Comparison of ENCODE assay signal across 13 cellular contexts in genomic region chr15:85687329-85687728, GRCh38.
A peak's percentile ranks its signal among the peaks of the same experiment; 100 is the strongest.
DNase-seq lines count a peak whose midpoint lies in the region; ATAC-seq and TF ChIP-seq lines count a peak whose summit lies in the region.
"Had no signal": no experiment of that assay in that cellular context is flagged by ENCODE, and none has a peak within 500 bp of the region (broad histone marks: within the 10 kb centered on the region; RNA-seq: fewer than 3 reads in every experiment).

No MANE protein-coding gene starts in this region.

- H3K4me3 Mint-ChIP-seq in stimulated activated naive CD8-positive, alpha-beta T cell treated with anti-CD3 and anti-CD28 coated beads, Interleukin-15, Interleukin-2, amounts not matched to agents 100 ng/mL and 50 ng/mL, for 24 hours, result peak overlapping the region; percentile 5

- H3K79me2 ChIP-seq in OCI-LY3 (ENCODE audit: low read length), result peaks cover 13% of the 10 kb centered on the region; the same call in 1 of the 2 replicates

- H2AFZ ChIP-seq in OCI-LY3 (ENCODE audit: low read depth, low read length), result no peak overlapping the region

- TF ChIP-seq CTCF in OCI-LY3 (IDR thresholded peaks at IDR 0.05; ENCODE audit: low read depth, low read length), result peak; percentile 34
- TF ChIP-seq CTCF in tibial artery (IDR thresholded peaks at IDR 0.05), result no peak
- TF ChIP-seq CTCF in Peyer's patch (IDR thresholded peaks at IDR 0.05), result no peak

- no peaks in the 10 kb centered on the region for H3K9me3 Mint-ChIP-seq in stimulated activated naive CD8-positive, alpha-beta T cell treated with anti-CD3 and anti-CD28 coated beads, Interleukin-15, Interleukin-2, amounts not matched to agents 100 ng/mL and 50 ng/mL, for 24 hours

- peaks cover 54% of the 10 kb centered on the region for H3K36me3 Mint-ChIP-seq in stimulated activated naive CD8-positive, alpha-beta T cell treated with anti-CD3 and anti-CD28 coated beads, Interleukin-15, Interleukin-2, amounts not matched to agents 100 ng/mL and 50 ng/mL, for 24 hours (ENCODE audit: low read depth)

- H3K9me3 ChIP-seq in OCI-LY3 (ENCODE audit: insufficient read depth, low read length) (no peaks in the 10 kb centered on the region), tibial artery (no peaks in the 10 kb centered on the region), Peyer's patch (no peaks in the 10 kb centered on the region)
- no peaks in the 10 kb centered on the region for H3K9me3 ChIP-seq in effector memory CD4-positive, alpha-beta T cell (ENCODE audit: control insufficient read depth, low read length)
- H3K9me3 ChIP-seq: prostate gland, SJSA1 had no signal

- H3K4me3 ChIP-seq in OCI-LY3 (ENCODE audit: low read length) (no peak overlapping the region), tibial artery (no peak overlapping the region), Peyer's patch (no peak overlapping the region)
- no peak overlapping the region for H3K4me3 ChIP-seq in effector memory CD4-positive, alpha-beta T cell (ENCODE audit: insufficient read depth, low read depth, low read length, poor library complexity, severe bottlenecking)
- H3K4me3 ChIP-seq: K562, prostate gland, SJSA1 had no signal

- intact Hi-C loops in tibial artery (cut with DNase I; ENCODE audit: low total_unique reads), result no loop called here

- H3K27me3 ChIP-seq in OCI-LY3 (ENCODE audit: low read depth, low read length), result no peaks in the 10 kb centered on the region
- H3K27me3 ChIP-seq in effector memory CD4-positive, alpha-beta T cell (replicated peaks; ENCODE audit: control insufficient read depth, insufficient read depth, low read length, poor library complexity, severe bottlenecking), result no peaks in the 10 kb centered on the region
- no peaks in the 10 kb centered on the region for H3K27me3 ChIP-seq in tibial artery
- H3K27me3 ChIP-seq in Peyer's patch, result no peaks in the 10 kb centered on the region
- H3K27me3 ChIP-seq: SJSA1 had no signal

- H3K4me1 ChIP-seq in OCI-LY3 (ENCODE audit: low read length) (peaks cover 60% of the 10 kb centered on the region), tibial artery (peaks cover 0 to 36% (median 14%) of the 10 kb centered on the region in 4 donors), Peyer's patch (peaks cover 0 to 14% (median 0%) of the 10 kb centered on the region in 4 donors)
- peaks cover 35% of the 10 kb centered on the region for H3K4me1 ChIP-seq in effector memory CD4-positive, alpha-beta T cell (ENCODE audit: control insufficient read depth, insufficient read depth, low read length, poor library complexity, severe bottlenecking)
- H3K4me1 ChIP-seq: prostate gland, SJSA1 had no signal

- H3K27me3 Mint-ChIP-seq in stimulated activated naive CD8-positive, alpha-beta T cell treated with anti-CD3 and anti-CD28 coated beads, Interleukin-15, Interleukin-2, amounts not matched to agents 100 ng/mL and 50 ng/mL, for 24 hours, result no peaks in the 10 kb centered on the region

- H3K27ac ChIP-seq in OCI-LY3 (ENCODE audit: low read length), result peak overlapping the region; percentile 67
- peak overlapping the region; percentile 33 for H3K27ac ChIP-seq in effector memory CD4-positive, alpha-beta T cell (ENCODE audit: insufficient read depth, low read length, poor library complexity, severe bottlenecking)
- H3K27ac ChIP-seq in tibial artery, result no peak overlapping the region
- H3K27ac ChIP-seq in Peyer's patch, result peak overlapping the region in 2 of 4 donors; percentile 8 to 72
- H3K27ac ChIP-seq: prostate gland, SJSA1 had no signal

- H3K4me2 ChIP-seq in OCI-LY3 (ENCODE audit: low read length), result peak overlapping the region; percentile 38

- no peak for ATAC-seq in stimulated activated naive CD8-positive, alpha-beta T cell treated with anti-CD3 and anti-CD28 coated beads, Interleukin-15, Interleukin-2, amounts not matched to agents 100 U/mL and 50 U/mL, for 24 hours
- no peak for ATAC-seq in HG03045 (IDR thresholded peaks at IDR 0.05; ENCODE audit: unreplicated experiment)
- ATAC-seq: K562 had no signal

- no peak for DNase-seq in stimulated activated naive CD8-positive, alpha-beta T cell treated with anti-CD3 and anti-CD28 coated beads, Interleukin-15, Interleukin-2, amounts not matched to agents 100 U/mL and 50 U/mL, for 24 hours
- DNase-seq in effector memory CD4-positive, alpha-beta T cell, result no peak
- no peak for DNase-seq in tibial artery
- DNase-seq in Peyer's patch, result no peak
- DNase-seq: activated effector memory CD4-positive, alpha-beta T cell treated with anti-CD3 and anti-CD28 coated beads, Interleukin-2, amount 50 U/mL, for 16 hours; kidney; NCI-H187 treated with DMSO at 0.1 percent for 48 hours had no signal

- no peak for TF ChIP-seq POLR2A in Peyer's patch (IDR thresholded peaks at IDR 0.05)

- no peaks in the 10 kb centered on the region for H4K20me1 ChIP-seq in OCI-LY3 (ENCODE audit: insufficient read depth, low read length)

- H3K36me3 ChIP-seq in OCI-LY3 (replicated peaks; ENCODE audit: low read depth, low read length) (peaks cover 19% of the 10 kb centered on the region), tibial artery (peaks cover 40 to 56% (median 55%) of the 10 kb centered on the region in 3 donors), Peyer's patch (peaks cover 0 to 62% (median 0%) of the 10 kb centered on the region in 3 donors)
- H3K36me3 ChIP-seq in effector memory CD4-positive, alpha-beta T cell (ENCODE audit: control insufficient read depth, insufficient read depth, low read length), result peaks cover 24% of the 10 kb centered on the region
- H3K36me3 ChIP-seq: prostate gland had no signal

- H3K9ac ChIP-seq in OCI-LY3 (ENCODE audit: low read length), result peak overlapping the region; percentile 31

- H3K27ac Mint-ChIP-seq in stimulated activated naive CD8-positive, alpha-beta T cell treated with anti-CD3 and anti-CD28 coated beads, Interleukin-15, Interleukin-2, amounts not matched to agents 100 ng/mL and 50 ng/mL, for 24 hours, result peak overlapping the region; percentile 84

- peaks cover 62% of the 10 kb centered on the region for H3K4me1 Mint-ChIP-seq in stimulated activated naive CD8-positive, alpha-beta T cell treated with anti-CD3 and anti-CD28 coated beads, Interleukin-15, Interleukin-2, amounts not matched to agents 100 ng/mL and 50 ng/mL, for 24 hours (ENCODE audit: low read depth)

Comparison
In these comparisons a context has a peak if more than half of its experiments do, and no peak if none do; other contexts are left out.
1. H3K27ac ChIP-seq: peak in OCI-LY3 (single experiment) and effector memory CD4-positive, alpha-beta T cell (single experiment); none in tibial artery (0 of 2).